Comparison of ENCODE assay signal across 9 cellular contexts in genomic region chr2:58032016-58032750, GRCh38. TPM values are rescaled to one million over a fixed set of nuclear protein-coding genes. Genes with fewer than 3 reads are reported as not detected.
A peak's percentile ranks its signal among the peaks of the same experiment; 100 is the strongest.
DNase-seq lines count a peak whose midpoint lies in the region; ATAC-seq and TF ChIP-seq lines count a peak whose summit lies in the region.
"Had no signal": no experiment of that assay in that cellular context is flagged by ENCODE, and none has a peak within 500 bp of the region (broad histone marks: within the 10 kb centered on the region; RNA-seq: fewer than 3 reads in every experiment).

No MANE protein-coding gene starts in this region.

- DNase-seq in stimulated activated naive CD8-positive, alpha-beta T cell treated with anti-CD3 and anti-CD28 coated beads, Interleukin-15, Interleukin-2, amounts not matched to agents 100 U/mL and 50 U/mL, for 24 hours, result no peak
- no peak for DNase-seq in stimulated activated naive CD8-positive, alpha-beta T cell treated with anti-CD3 and anti-CD28 coated beads, Interleukin-15, amount 100 ng/mL, for 72 hours
- DNase-seq in NOMO-1 treated with dmso at 0.1 percent for 144 hours (lab: John Stamatoyannopoulos, UW; ENCODE audit: unreplicated experiment) (peak; percentile 40), upper lobe of right lung (no peak), T-helper 1 cell (no peak)
- DNase-seq in activated T-helper 2 cell treated with anti-CD3 and anti-CD28 coated beads, Interferon-gamma antibody, Interleukin-2, Interleukin-4, amounts not matched to agents 10 μg/mL and 5 μg/mL and 100 μg/mL, durations not matched to agents 14 hours and 24 hours and 36 hours (ENCODE audit: low spot score), result no peak
- DNase-seq in stimulated activated CD4-positive, alpha-beta T cell treated with anti-CD3 and anti-CD28 coated beads, Interleukin-4, amount 100 ng/mL, for 24 hours, result no peak

- H3K27ac Mint-ChIP-seq in stimulated activated naive CD8-positive, alpha-beta T cell treated with anti-CD3 and anti-CD28 coated beads, Interleukin-15, amount 100 ng/mL, for 72 hours, result no peak overlapping the region
- no peak overlapping the region for H3K27ac Mint-ChIP-seq in activated T-helper 2 cell treated with anti-CD3 and anti-CD28 coated beads, Interferon-gamma antibody, Interleukin-2, Interleukin-4, amounts not matched to agents 10 μg/mL and 5 μg/mL and 100 μg/mL, durations not matched to agents 14 hours and 24 hours and 36 hours

- no peaks in the 10 kb centered on the region for H3K4me1 ChIP-seq in upper lobe of right lung
- H3K4me1 ChIP-seq: prostate gland had no signal

- H3K27me3 ChIP-seq in upper lobe of right lung, result no peaks in the 10 kb centered on the region

- H3K27me3 Mint-ChIP-seq in stimulated activated naive CD8-positive, alpha-beta T cell treated with anti-CD3 and anti-CD28 coated beads, Interleukin-15, amount 100 ng/mL, for 72 hours, result no peaks in the 10 kb centered on the region
- peaks cover 2% of the 10 kb centered on the region for H3K27me3 Mint-ChIP-seq in activated T-helper 2 cell treated with anti-CD3 and anti-CD28 coated beads, Interferon-gamma antibody, Interleukin-2, Interleukin-4, amounts not matched to agents 10 μg/mL and 5 μg/mL and 100 μg/mL, durations not matched to agents 14 hours and 24 hours and 36 hours (ENCODE audit: low read depth)

- no peaks in the 10 kb centered on the region for H3K36me3 ChIP-seq in upper lobe of right lung
- H3K36me3 ChIP-seq: prostate gland had no signal

- H3K27ac ChIP-seq in upper lobe of right lung, result no peak overlapping the region
- H3K27ac ChIP-seq: prostate gland had no signal

- peak; percentile 36 for ATAC-seq in stimulated activated naive CD8-positive, alpha-beta T cell treated with anti-CD3 and anti-CD28 coated beads, Interleukin-15, Interleukin-2, amounts not matched to agents 100 U/mL and 50 U/mL, for 24 hours
- ATAC-seq in stimulated activated naive CD8-positive, alpha-beta T cell treated with anti-CD3 and anti-CD28 coated beads, Interleukin-15, amount 100 ng/mL, for 72 hours, result no peak
- ATAC-seq in HG02981 (IDR thresholded peaks at IDR 0.05; ENCODE audit: unreplicated experiment) (peak; percentile 67), upper lobe of right lung (peak; percentile 63)

- no peak overlapping the region for H3K4me3 ChIP-seq in upper lobe of right lung
- H3K4me3 ChIP-seq: prostate gland had no signal

- no peak overlapping the region for H3K4me3 Mint-ChIP-seq in stimulated activated naive CD8-positive, alpha-beta T cell treated with anti-CD3 and anti-CD28 coated beads, Interleukin-15, amount 100 ng/mL, for 72 hours
- H3K4me3 Mint-ChIP-seq in activated T-helper 2 cell treated with anti-CD3 and anti-CD28 coated beads, Interferon-gamma antibody, Interleukin-2, Interleukin-4, amounts not matched to agents 10 μg/mL and 5 μg/mL and 100 μg/mL, durations not matched to agents 14 hours and 24 hours and 36 hours (ENCODE audit: low read depth), result no peak overlapping the region

- no peaks in the 10 kb centered on the region for H3K4me1 Mint-ChIP-seq in stimulated activated naive CD8-positive, alpha-beta T cell treated with anti-CD3 and anti-CD28 coated beads, Interleukin-15, amount 100 ng/mL, for 72 hours
- H3K4me1 Mint-ChIP-seq in activated T-helper 2 cell treated with anti-CD3 and anti-CD28 coated beads, Interferon-gamma antibody, Interleukin-2, Interleukin-4, amounts not matched to agents 10 μg/mL and 5 μg/mL and 100 μg/mL, durations not matched to agents 14 hours and 24 hours and 36 hours (ENCODE audit: low read depth), result no peaks in the 10 kb centered on the region

- H3K9me3 Mint-ChIP-seq in stimulated activated naive CD8-positive, alpha-beta T cell treated with anti-CD3 and anti-CD28 coated beads, Interleukin-15, amount 100 ng/mL, for 72 hours, result no peaks in the 10 kb centered on the region
- no peaks in the 10 kb centered on the region for H3K9me3 Mint-ChIP-seq in activated T-helper 2 cell treated with anti-CD3 and anti-CD28 coated beads, Interferon-gamma antibody, Interleukin-2, Interleukin-4, amounts not matched to agents 10 μg/mL and 5 μg/mL and 100 μg/mL, durations not matched to agents 14 hours and 24 hours and 36 hours

- no peaks in the 10 kb centered on the region for H3K9me3 ChIP-seq in upper lobe of right lung
- H3K9me3 ChIP-seq: prostate gland had no signal

- H3K36me3 Mint-ChIP-seq in activated T-helper 2 cell treated with anti-CD3 and anti-CD28 coated beads, Interferon-gamma antibody, Interleukin-2, Interleukin-4, amounts not matched to agents 10 μg/mL and 5 μg/mL and 100 μg/mL, durations not matched to agents 14 hours and 24 hours and 36 hours (ENCODE audit: low read depth), result no peaks in the 10 kb centered on the region

- no peak for TF ChIP-seq CTCF in upper lobe of right lung (IDR thresholded peaks at IDR 0.05)

- intact Hi-C loops in upper lobe of right lung (cut with DNase I), result no loop called here
- intact Hi-C loops in activated T-helper 2 cell treated with anti-CD3 and anti-CD28 coated beads, Interferon-gamma antibody, Interleukin-2, Interleukin-4, amounts not matched to agents 10 μg/mL and 5 μg/mL and 100 μg/mL, durations not matched to agents 14 hours and 24 hours and 36 hours (cut with micrococcal nuclease), result no loop called here

RNA-seq across cellular contexts. Expression of gene VRK2, which starts 14.4 kb away (rescaled TPM):
- total RNA-seq in upper lobe of right lung, result 23.8 TPM
- 20.5 and 22.4 TPM in 2 replicates for total RNA-seq in activated T-helper 2 cell treated with anti-CD3 and anti-CD28 coated beads, Interferon-gamma antibody, Interleukin-2, Interleukin-4, amounts not matched to agents 10 μg/mL and 5 μg/mL and 100 μg/mL, durations not matched to agents 14 hours and 24 hours and 36 hours
